Comparison of ENCODE assay signal across 9 cellular contexts in the genomic region with DNA sequence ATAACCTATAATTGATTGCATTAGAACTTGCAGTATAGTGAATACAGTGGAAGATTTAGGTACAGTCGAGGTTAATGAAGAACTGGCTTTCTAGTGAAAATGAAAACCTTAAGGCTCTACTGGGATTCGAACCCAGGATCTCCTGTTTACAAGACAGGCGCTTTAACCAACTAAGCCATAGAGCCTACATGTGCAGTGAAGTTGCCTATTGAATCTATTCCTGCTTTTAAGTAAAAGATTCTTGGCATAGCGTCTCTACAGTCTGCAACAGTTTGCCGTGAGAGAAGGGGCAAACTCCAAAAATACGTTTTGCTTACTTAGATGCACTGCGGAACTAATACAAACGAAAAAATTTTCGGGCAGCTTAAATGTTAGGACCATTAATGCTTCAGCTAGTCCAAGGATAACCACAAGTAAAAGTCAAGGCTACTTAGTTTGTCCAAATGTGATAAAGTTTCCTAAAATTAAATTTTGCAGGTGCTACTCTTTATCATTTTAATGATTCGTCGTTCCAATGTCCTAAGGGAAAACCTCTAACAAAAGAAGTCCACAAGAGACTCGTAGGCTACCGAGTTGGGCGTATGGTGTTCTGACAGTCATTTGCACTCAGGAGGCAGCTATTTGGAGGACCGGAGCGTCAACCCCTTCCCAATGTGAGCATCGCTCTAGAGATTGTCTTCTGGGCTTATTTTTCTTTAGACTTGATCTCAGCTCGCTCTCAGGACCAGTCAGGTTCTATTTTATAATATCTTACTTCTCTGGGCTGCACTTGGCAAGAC. TPM values are rescaled to one million over a fixed set of nuclear protein-coding genes. Genes with fewer than 3 reads are reported as not detected.
DNase-seq lines count a peak whose midpoint lies in the region; ATAC-seq, FAIRE-seq and TF ChIP-seq lines count a peak whose summit lies in the region.
"Had no signal": no experiment of that assay in that cellular context is flagged by ENCODE, and none has a peak within 500 bp of the region (broad histone marks: within the 10 kb centered on the region; RNA-seq: fewer than 3 reads in every experiment).

No MANE protein-coding gene starts in this region.

- no peak overlapping the region for H3K27ac ChIP-seq in CD4-positive, alpha-beta T cell (ENCODE audit: low read depth, low read length)
- H3K27ac ChIP-seq: parathyroid adenoma had no signal

- TF ChIP-seq CTCF in CD4-positive, alpha-beta T cell (IDR thresholded peaks at IDR 0.05), result no peak

- no peaks in the 10 kb centered on the region for H3K36me3 Mint-ChIP-seq in CD4-positive, alpha-beta T cell (ENCODE audit: low read depth)
- H3K36me3 Mint-ChIP-seq in activated T-helper 1 cell treated with anti-CD3 and anti-CD28 coated beads, Interleukin-12 subunit alpha, Interleukin-12 subunit beta, Interleukin-2, Interleukin-4 antibody, amounts not matched to agents 30 ng/mL and 10 ng/mL and 1 ng/mL, durations not matched to agents 14 hours and 24 hours and 36 hours (ENCODE audit: low read depth), result no peaks in the 10 kb centered on the region

- DNase-seq in CD4-positive, alpha-beta T cell, result no peak
- DNase-seq in GM19239 (ENCODE audit: insufficient read length, low spot score), result no peak
- DNase-seq in NCI-H2081 (lab: John Stamatoyannopoulos, UW), result peak; percentile 65 to 78
- DNase-seq in activated T-helper 1 cell treated with anti-CD3 and anti-CD28 coated beads, Interleukin-12 subunit alpha, Interleukin-12 subunit beta, Interleukin-2, Interleukin-4 antibody, amounts not matched to agents 30 ng/mL and 10 ng/mL and 1 ng/mL, durations not matched to agents 14 hours and 24 hours and 36 hours (ENCODE audit: low spot score), result no peak
- DNase-seq in iPS-NIHi11 (ENCODE audit: low spot score), result peak; percentile 59
- DNase-seq in posterior vena cava (ENCODE audit: low spot score), result no peak
- DNase-seq in effector CD8-positive, alpha-beta T cell (lab: John Stamatoyannopoulos, UW), result no peak

- POLR2A ChIA-PET in CD4-positive, alpha-beta T cell (lab: Charles Lee), result interaction anchor here (0.6 kb wide), 1 partner anchor 92 kb away, joined by 3 read pairs; no protein-coding TSS in a partner anchor

- H3K27me3 ChIP-seq in CD4-positive, alpha-beta T cell (ENCODE audit: control insufficient read depth, insufficient read depth, low read length), result peaks cover 55% of the 10 kb centered on the region

- peak overlapping the region; percentile 32 for H3K27ac Mint-ChIP-seq in CD4-positive, alpha-beta T cell
- H3K27ac Mint-ChIP-seq in activated T-helper 1 cell treated with anti-CD3 and anti-CD28 coated beads, Interleukin-12 subunit alpha, Interleukin-12 subunit beta, Interleukin-2, Interleukin-4 antibody, amounts not matched to agents 30 ng/mL and 10 ng/mL and 1 ng/mL, durations not matched to agents 14 hours and 24 hours and 36 hours, result no peak overlapping the region

- H3K27me3 Mint-ChIP-seq in CD4-positive, alpha-beta T cell, result peaks cover 86% of the 10 kb centered on the region
- peaks cover 62% of the 10 kb centered on the region for H3K27me3 Mint-ChIP-seq in activated T-helper 1 cell treated with anti-CD3 and anti-CD28 coated beads, Interleukin-12 subunit alpha, Interleukin-12 subunit beta, Interleukin-2, Interleukin-4 antibody, amounts not matched to agents 30 ng/mL and 10 ng/mL and 1 ng/mL, durations not matched to agents 14 hours and 24 hours and 36 hours (ENCODE audit: insufficient read depth)

- H3K9me3 ChIP-seq in CD4-positive, alpha-beta T cell (ENCODE audit: control insufficient read depth, low read length), result no peaks in the 10 kb centered on the region

- H3K4me1 Mint-ChIP-seq in CD4-positive, alpha-beta T cell (ENCODE audit: low read depth), result peaks cover 15% of the 10 kb centered on the region
- peaks cover 11% of the 10 kb centered on the region for H3K4me1 Mint-ChIP-seq in activated T-helper 1 cell treated with anti-CD3 and anti-CD28 coated beads, Interleukin-12 subunit alpha, Interleukin-12 subunit beta, Interleukin-2, Interleukin-4 antibody, amounts not matched to agents 30 ng/mL and 10 ng/mL and 1 ng/mL, durations not matched to agents 14 hours and 24 hours and 36 hours (ENCODE audit: low read depth)

- intact Hi-C loops in CD4-positive, alpha-beta T cell (cut with DNase I, micrococcal nuclease), result no loop called here
- intact Hi-C loops in activated T-helper 1 cell treated with anti-CD3 and anti-CD28 coated beads, Interleukin-12 subunit alpha, Interleukin-12 subunit beta, Interleukin-2, Interleukin-4 antibody, amounts not matched to agents 30 ng/mL and 10 ng/mL and 1 ng/mL, durations not matched to agents 14 hours and 24 hours and 36 hours (cut with micrococcal nuclease), result loop anchor here (1.0 to 10.0 kb wide), 5 partner anchors 15 to 510 kb away; a partner anchor contains a TSS
- intact Hi-C loops in posterior vena cava (cut with DNase I), result no loop called here

- peak; percentile 32 for ATAC-seq in CD4-positive, alpha-beta T cell (ENCODE audit: poor library complexity)
- no peak for ATAC-seq in HG03342 (IDR thresholded peaks at IDR 0.05; ENCODE audit: unreplicated experiment)

- peak; percentile 73 for FAIRE-seq in GM19239 (lab: Jason Lieb, UNC)

- peak overlapping the region; percentile 57 for H3K4me3 Mint-ChIP-seq in CD4-positive, alpha-beta T cell
- H3K4me3 Mint-ChIP-seq in activated T-helper 1 cell treated with anti-CD3 and anti-CD28 coated beads, Interleukin-12 subunit alpha, Interleukin-12 subunit beta, Interleukin-2, Interleukin-4 antibody, amounts not matched to agents 30 ng/mL and 10 ng/mL and 1 ng/mL, durations not matched to agents 14 hours and 24 hours and 36 hours, result peak overlapping the region; percentile 75

- peaks cover 3% of the 10 kb centered on the region for H3K9me3 Mint-ChIP-seq in CD4-positive, alpha-beta T cell
- no peaks in the 10 kb centered on the region for H3K9me3 Mint-ChIP-seq in activated T-helper 1 cell treated with anti-CD3 and anti-CD28 coated beads, Interleukin-12 subunit alpha, Interleukin-12 subunit beta, Interleukin-2, Interleukin-4 antibody, amounts not matched to agents 30 ng/mL and 10 ng/mL and 1 ng/mL, durations not matched to agents 14 hours and 24 hours and 36 hours

- CTCF ChIA-PET in CD4-positive, alpha-beta T cell (lab: Charles Lee), result interaction anchor here (1.6 kb wide), 1 partner anchor 68 kb away, joined by 3 read pairs; no protein-coding TSS in a partner anchor

RNA-seq across cellular contexts. Expression of a gene that starts 31.3 kb away (rescaled TPM):
- total RNA-seq in CD4-positive, alpha-beta T cell, result under 1 TPM; 0.19 to 0.78 TPM
- total RNA-seq in activated T-helper 1 cell treated with anti-CD3 and anti-CD28 coated beads, Interleukin-12 subunit alpha, Interleukin-12 subunit beta, Interleukin-2, Interleukin-4 antibody, amounts not matched to agents 30 ng/mL and 10 ng/mL and 1 ng/mL, durations not matched to agents 14 hours and 24 hours and 36 hours, result 1.1 and 2.2 TPM in 2 replicates
- total RNA-seq in posterior vena cava, result 1 to 10 TPM; 2.0 to 2.8 TPM

RNA-seq across cellular contexts. Expression of a gene that starts 41.0 kb away (rescaled TPM):
- not detected for total RNA-seq in CD4-positive, alpha-beta T cell
- total RNA-seq in activated T-helper 1 cell treated with anti-CD3 and anti-CD28 coated beads, Interleukin-12 subunit alpha, Interleukin-12 subunit beta, Interleukin-2, Interleukin-4 antibody, amounts not matched to agents 30 ng/mL and 10 ng/mL and 1 ng/mL, durations not matched to agents 14 hours and 24 hours and 36 hours, result not detected in 2 replicates
- total RNA-seq in posterior vena cava, result not detected

RNA-seq across cellular contexts. Expression of a gene that starts 51.1 kb away (rescaled TPM):
- not detected for total RNA-seq in CD4-positive, alpha-beta T cell
- not detected in 2 replicates for total RNA-seq in activated T-helper 1 cell treated with anti-CD3 and anti-CD28 coated beads, Interleukin-12 subunit alpha, Interleukin-12 subunit beta, Interleukin-2, Interleukin-4 antibody, amounts not matched to agents 30 ng/mL and 10 ng/mL and 1 ng/mL, durations not matched to agents 14 hours and 24 hours and 36 hours
- not detected for total RNA-seq in posterior vena cava

Comparison
In these comparisons a context has a peak if more than half of its experiments do, and no peak if none do; other contexts are left out.
1. DNase-seq: peak in NCI-H2081 (2 of 2) and iPS-NIHi11 (single experiment); none in CD4-positive, alpha-beta T cell (0 of 10), GM19239 (single experiment), activated T-helper 1 cell treated with anti-CD3 and anti-CD28 coated beads, Interleukin-12 subunit alpha, Interleukin-12 subunit beta, Interleukin-2, Interleukin-4 antibody, amounts not matched to agents 30 ng/mL and 10 ng/mL and 1 ng/mL, durations not matched to agents 14 hours and 24 hours and 36 hours (single experiment), posterior vena cava (single experiment) and effector CD8-positive, alpha-beta T cell (single experiment).